ENCODE assay signal across 17 cellular contexts in the genomic region with DNA sequence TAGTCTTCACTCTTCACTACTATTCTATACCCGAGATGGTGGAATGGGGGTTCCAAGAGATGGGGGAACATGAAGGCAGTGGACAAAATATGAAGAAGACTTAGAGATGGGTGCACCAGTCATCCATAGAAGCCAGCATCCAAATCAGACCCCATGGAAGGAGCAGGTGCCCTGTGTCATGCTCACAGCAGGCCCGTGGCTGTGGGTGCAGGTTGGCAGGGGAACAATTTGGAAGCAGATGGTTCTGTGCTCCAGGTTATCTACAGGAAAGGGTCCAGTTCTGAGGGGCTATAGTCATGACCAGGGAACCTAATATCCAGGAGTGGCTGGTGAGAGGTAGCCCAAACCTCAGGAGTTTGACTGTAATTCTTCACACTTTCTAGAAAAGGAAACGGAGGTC. TPM values are rescaled to one million over a fixed set of nuclear protein-coding genes. Genes with fewer than 3 reads are reported as not detected.
A peak's percentile ranks its signal among the peaks of the same experiment; 100 is the strongest.
DNase-seq lines count a peak whose midpoint lies in the region; ATAC-seq, FAIRE-seq and TF ChIP-seq lines count a peak whose summit lies in the region.
"Had no signal": no experiment of that assay in that cellular context is flagged by ENCODE, and none has a peak within 500 bp of the region (broad histone marks: within the 10 kb centered on the region; RNA-seq: fewer than 3 reads in every experiment).

No MANE protein-coding gene starts in this region.

- intact Hi-C loops in kidney (cut with DNase I): no loop called here
- intact Hi-C loops in activated T-helper 2 cell treated with anti-CD3 and anti-CD28 coated beads, Interferon-gamma antibody, Interleukin-2, Interleukin-4, amounts not matched to agents 10 μg/mL and 5 μg/mL and 100 μg/mL, durations not matched to agents 14 hours and 24 hours and 36 hours (cut with micrococcal nuclease): no loop called here

- no peak overlapping the region for H3K9ac ChIP-seq in fibroblast of lung (ENCODE audit: insufficient read depth, low read length)
- H3K9ac ChIP-seq in skeletal muscle tissue (ENCODE audit: low read depth in 1 of 3, low read length in 3 of 3): no peak overlapping the region
- no peak overlapping the region for H3K9ac ChIP-seq in kidney (ENCODE audit: low read length in 2 of 2)

- H3K4me3 ChIP-seq in H7 (ENCODE audit: insufficient read depth, low read depth, low read length) (no peak overlapping the region), WERI-Rb-1 (ENCODE audit: low read depth, low read length) (no peak overlapping the region), fibroblast of lung (replicated peaks in 1 of 4; ENCODE audit: control extremely low read depth in 1 of 4, insufficient read depth in 1 of 4, low read depth in 3 of 4, low read length in 4 of 4) (no peak overlapping the region), skeletal muscle tissue (ENCODE audit: low read length in 3 of 3) (no peak overlapping the region), kidney (ENCODE audit: low read length in 2 of 2) (no peak overlapping the region)
- H3K4me3 ChIP-seq: body of pancreas had no signal

- ATAC-seq in GM18867 (IDR thresholded peaks at IDR 0.05; ENCODE audit: unreplicated experiment): no peak
- ATAC-seq: body of pancreas, WTC11 had no signal

- H3K36me3 ChIP-seq in H7 (replicated peaks; ENCODE audit: control insufficient read depth, insufficient read depth, low read length) (no peaks in the 10 kb centered on the region; the same call in none of the 2 replicates), WERI-Rb-1 (no peaks in the 10 kb centered on the region), fibroblast of lung (ENCODE audit: control insufficient read depth, insufficient read depth, low read length) (peaks cover 26% of the 10 kb centered on the region), skeletal muscle tissue (ENCODE audit: control insufficient read depth in 3 of 3, insufficient read depth in 3 of 3, low read length in 3 of 3) (peaks cover 0 to 13% (median 10%) of the 10 kb centered on the region in 3 donors), kidney (ENCODE audit: control insufficient read depth in 1 of 2, insufficient read depth in 2 of 2, low read length in 2 of 2) (no peaks in the 10 kb centered on the region)

- H3K4me1 Mint-ChIP-seq in activated T-helper 2 cell treated with anti-CD3 and anti-CD28 coated beads, Interferon-gamma antibody, Interleukin-2, Interleukin-4, amounts not matched to agents 10 μg/mL and 5 μg/mL and 100 μg/mL, durations not matched to agents 14 hours and 24 hours and 36 hours (ENCODE audit: low read depth): peaks cover 32% of the 10 kb centered on the region
- H3K4me1 Mint-ChIP-seq: immature natural killer cell had no signal

- no peak for FAIRE-seq in kidney (lab: Jason Lieb, UNC)
- FAIRE-seq: small intestine had no signal

- H3K27ac ChIP-seq in WERI-Rb-1 (peak overlapping the region; percentile 26; the same call in 1 of the 2 replicates), fibroblast of lung (ENCODE audit: insufficient read depth, low read length) (peak overlapping the region; percentile 81), skeletal muscle tissue (ENCODE audit: low read depth, low read length) (peak overlapping the region; percentile 28), kidney (ENCODE audit: low read depth in 2 of 2, low read length in 2 of 2) (no peak overlapping the region)

- no peaks in the 10 kb centered on the region for H3K9me3 Mint-ChIP-seq in activated T-helper 2 cell treated with anti-CD3 and anti-CD28 coated beads, Interferon-gamma antibody, Interleukin-2, Interleukin-4, amounts not matched to agents 10 μg/mL and 5 μg/mL and 100 μg/mL, durations not matched to agents 14 hours and 24 hours and 36 hours
- H3K9me3 Mint-ChIP-seq: activated naive CD4-positive, alpha-beta T cell treated with anti-CD3 and anti-CD28 coated beads for 36 hours; immature natural killer cell; stimulated activated naive B cell treated with anti-CD40 and anti-IgM and Interleukin-4, amounts not matched to agents 10 μg/mL and 1 μg/mL and 100 μg/mL, for 72 hours; T-cell; WTC11 had no signal

- no peaks in the 10 kb centered on the region for H4K20me1 ChIP-seq in fibroblast of lung (ENCODE audit: control insufficient read depth, extremely low read depth, insufficient read depth, low read length)

- H3K27me3 Mint-ChIP-seq in activated T-helper 2 cell treated with anti-CD3 and anti-CD28 coated beads, Interferon-gamma antibody, Interleukin-2, Interleukin-4, amounts not matched to agents 10 μg/mL and 5 μg/mL and 100 μg/mL, durations not matched to agents 14 hours and 24 hours and 36 hours (ENCODE audit: low read depth): peaks cover 3% of the 10 kb centered on the region

- H3K27me3 ChIP-seq in H7 (ENCODE audit: control insufficient read depth, insufficient read depth, low read length): no peaks in the 10 kb centered on the region
- no peaks in the 10 kb centered on the region for H3K27me3 ChIP-seq in WERI-Rb-1 (ENCODE audit: insufficient read depth, low read depth, severe bottlenecking)
- H3K27me3 ChIP-seq in fibroblast of lung (ENCODE audit: control insufficient read depth, insufficient read depth, low read length): no peaks in the 10 kb centered on the region
- H3K27me3 ChIP-seq in skeletal muscle tissue (ENCODE audit: control insufficient read depth in 3 of 3, insufficient read depth in 3 of 3, low read length in 3 of 3): no peaks in the 10 kb centered on the region
- H3K27me3 ChIP-seq: body of pancreas had no signal

- H3K9me3 ChIP-seq in WERI-Rb-1 (ENCODE audit: severe bottlenecking) (no peaks in the 10 kb centered on the region), fibroblast of lung (ENCODE audit: control insufficient read depth, insufficient read depth, low read depth, low read length) (no peaks in the 10 kb centered on the region), skeletal muscle tissue (ENCODE audit: control insufficient read depth in 3 of 3, low read length in 3 of 3) (no peaks in the 10 kb centered on the region), kidney (ENCODE audit: control insufficient read depth in 1 of 2, low read length in 2 of 2) (no peaks in the 10 kb centered on the region)
- H3K9me3 ChIP-seq: body of pancreas had no signal

- H3K4me3 Mint-ChIP-seq in activated T-helper 2 cell treated with anti-CD3 and anti-CD28 coated beads, Interferon-gamma antibody, Interleukin-2, Interleukin-4, amounts not matched to agents 10 μg/mL and 5 μg/mL and 100 μg/mL, durations not matched to agents 14 hours and 24 hours and 36 hours (ENCODE audit: low read depth): no peak overlapping the region
- H3K4me3 Mint-ChIP-seq: activated naive CD4-positive, alpha-beta T cell treated with anti-CD3 and anti-CD28 coated beads for 36 hours; immature natural killer cell; stimulated activated naive B cell treated with anti-CD40 and anti-IgM and Interleukin-4, amounts not matched to agents 10 μg/mL and 1 μg/mL and 100 μg/mL, for 72 hours; T-cell; WTC11 had no signal

- TF ChIP-seq CTCF in WERI-Rb-1 (IDR thresholded peaks at IDR 0.05; ENCODE audit: low read depth, low read length): no peak
- TF ChIP-seq CTCF in fibroblast of lung (conservative IDR thresholded peaks at IDR 0.05 in 1 of 2, IDR thresholded peaks at IDR 0.05 in 1 of 2; ENCODE audit: low read depth in 1 of 2, low read length in 2 of 2): no peak
- TF ChIP-seq CTCF in kidney (IDR thresholded peaks at IDR 0.05; ENCODE audit: borderline replicate concordance, extremely low read depth, insufficient read depth): no peak

- H3K79me2 ChIP-seq in fibroblast of lung (ENCODE audit: control insufficient read depth, insufficient read depth, low read length): no peaks in the 10 kb centered on the region

- H3K36me3 Mint-ChIP-seq in activated T-helper 2 cell treated with anti-CD3 and anti-CD28 coated beads, Interferon-gamma antibody, Interleukin-2, Interleukin-4, amounts not matched to agents 10 μg/mL and 5 μg/mL and 100 μg/mL, durations not matched to agents 14 hours and 24 hours and 36 hours (ENCODE audit: low read depth): no peaks in the 10 kb centered on the region
- H3K36me3 Mint-ChIP-seq: immature natural killer cell; stimulated activated naive B cell treated with anti-CD40 and anti-IgM and Interleukin-4, amounts not matched to agents 10 μg/mL and 1 μg/mL and 100 μg/mL, for 72 hours; T-cell had no signal

- no peak overlapping the region for H2AFZ ChIP-seq in fibroblast of lung (ENCODE audit: low read length)

- H3K27ac Mint-ChIP-seq in activated T-helper 2 cell treated with anti-CD3 and anti-CD28 coated beads, Interferon-gamma antibody, Interleukin-2, Interleukin-4, amounts not matched to agents 10 μg/mL and 5 μg/mL and 100 μg/mL, durations not matched to agents 14 hours and 24 hours and 36 hours: no peak overlapping the region
- H3K27ac Mint-ChIP-seq: activated naive CD4-positive, alpha-beta T cell treated with anti-CD3 and anti-CD28 coated beads for 36 hours; immature natural killer cell; stimulated activated naive B cell treated with anti-CD40 and anti-IgM and Interleukin-4, amounts not matched to agents 10 μg/mL and 1 μg/mL and 100 μg/mL, for 72 hours; T-cell; WTC11 had no signal

- DNase-seq in H7: peak; percentile 3
- DNase-seq in WERI-Rb-1: no peak
- no peak for DNase-seq in fibroblast of lung (ENCODE audit: low read depth in 2 of 2)
- DNase-seq in central memory CD4-positive, alpha-beta T cell: no peak
- DNase-seq in kidney: no peak
- DNase-seq in activated T-helper 2 cell treated with anti-CD3 and anti-CD28 coated beads, Interferon-gamma antibody, Interleukin-2, Interleukin-4, amounts not matched to agents 10 μg/mL and 5 μg/mL and 100 μg/mL, durations not matched to agents 14 hours and 24 hours and 36 hours (ENCODE audit: low spot score): no peak
- DNase-seq: body of pancreas; immature natural killer cell; NCI-H1048; NCI-H748 treated with DMSO at 0.1 percent for 48 hours; small intestine; stimulated activated naive B cell treated with anti-CD40 and anti-IgM and Interleukin-4, amounts not matched to agents 10 μg/mL and 1 μg/mL and 100 μg/mL, for 72 hours; T-cell had no signal

- no peak overlapping the region for H3K4me2 ChIP-seq in fibroblast of lung (ENCODE audit: extremely low read depth, insufficient read depth, low read length)

- H3K4me1 ChIP-seq in fibroblast of lung (ENCODE audit: control insufficient read depth, extremely low read depth, insufficient read depth, low read length): peaks cover 51% of the 10 kb centered on the region
- peaks cover 21 to 45% (median 36%) of the 10 kb centered on the region in 3 donors for H3K4me1 ChIP-seq in skeletal muscle tissue (ENCODE audit: control insufficient read depth in 3 of 3, insufficient read depth in 3 of 3, low read length in 3 of 3)
- peaks cover 31 to 49% of the 10 kb centered on the region in 2 donors for H3K4me1 ChIP-seq in kidney (ENCODE audit: control insufficient read depth in 1 of 2, insufficient read depth in 1 of 2, low read depth in 1 of 2, low read length in 2 of 2)

RNA-seq across cellular contexts. Expression of a gene that starts 9.6 kb away (rescaled TPM):
- 5.0 and 6.1 TPM in 2 replicates for total RNA-seq in H7 (2014; rRNA removed; shearing (Covaris generic))
- total RNA-seq in fibroblast of lung (13.1 and 17.8 TPM in 2 replicates), skeletal muscle tissue (24.5 TPM), kidney (20.6 TPM)
- polyA plus RNA-seq in fibroblast of lung (10.2 and 13.6 TPM in 2 replicates), kidney (ENCODE audit: insufficient read depth, low read depth, low replicate concordance) (7.7 TPM)
- polyA plus RNA-seq in fibroblast of lung (2012): 5.4 and 9.0 TPM in 2 replicates
- polyA minus RNA-seq in fibroblast of lung (ENCODE audit: low replicate concordance): 3.4 and 5.3 TPM in 2 replicates
- total RNA-seq in activated T-helper 2 cell treated with anti-CD3 and anti-CD28 coated beads, Interferon-gamma antibody, Interleukin-2, Interleukin-4, amounts not matched to agents 10 μg/mL and 5 μg/mL and 100 μg/mL, durations not matched to agents 14 hours and 24 hours and 36 hours: 4.1 and 4.7 TPM in 2 replicates

RNA-seq across cellular contexts. Expression of a gene that starts 20.3 kb away (rescaled TPM):
- total RNA-seq in H7 (2014; rRNA removed; shearing (Covaris generic)): 33.7 and 36.7 TPM in 2 replicates
- total RNA-seq in fibroblast of lung (1,311 and 1,457 TPM in 2 replicates), skeletal muscle tissue (194 TPM), kidney (101 TPM)
- polyA plus RNA-seq in fibroblast of lung (760 and 1,609 TPM in 2 replicates), kidney (ENCODE audit: insufficient read depth, low read depth, low replicate concordance) (44.3 TPM)
- 608 and 1,202 TPM in 2 replicates for polyA plus RNA-seq in fibroblast of lung (2012)
- 617 and 1,278 TPM in 2 replicates for polyA minus RNA-seq in fibroblast of lung (ENCODE audit: low replicate concordance)
- total RNA-seq in activated T-helper 2 cell treated with anti-CD3 and anti-CD28 coated beads, Interferon-gamma antibody, Interleukin-2, Interleukin-4, amounts not matched to agents 10 μg/mL and 5 μg/mL and 100 μg/mL, durations not matched to agents 14 hours and 24 hours and 36 hours: 0.11 and 0.34 TPM in 2 replicates
- total RNA-seq: activated naive CD4-positive, alpha-beta T cell treated with anti-CD3 and anti-CD28 coated beads for 36 hours had no signal
- polyA plus RNA-seq: immature natural killer cell had no signal

Comparison
In these comparisons a context has a peak if more than half of its experiments do, and no peak if none do; other contexts are left out.
1. H3K27ac ChIP-seq: peak in WERI-Rb-1 (single experiment), fibroblast of lung (single experiment) and skeletal muscle tissue (single experiment); none in kidney (0 of 2).
2. RNA of a gene that starts 20.3 kb away (total RNA-seq): 1,311 to 1,457 TPM in fibroblast of lung, 194 TPM in skeletal muscle tissue (single experiment), 101 TPM in kidney (single experiment) and 33.7 to 36.7 TPM in H7; 0.11 to 0.34 TPM in activated T-helper 2 cell treated with anti-CD3 and anti-CD28 coated beads, Interferon-gamma antibody, Interleukin-2, Interleukin-4, amounts not matched to agents 10 μg/mL and 5 μg/mL and 100 μg/mL, durations not matched to agents 14 hours and 24 hours and 36 hours; every median in the first group is over 10 times any median in the second.